In genomic region chr2:74816540-74817331, GRCh38 we compare ENCODE assay signal across 9 cellular contexts. TPM values are rescaled to one million over a fixed set of nuclear protein-coding genes. Genes with fewer than 3 reads are reported as not detected.
DNase-seq lines count a peak whose midpoint lies in the region; ATAC-seq and TF ChIP-seq lines count a peak whose summit lies in the region.
"Had no signal": no experiment of that assay in that cellular context is flagged by ENCODE, and none has a peak within 500 bp of the region (broad histone marks: within the 10 kb centered on the region; RNA-seq: fewer than 3 reads in every experiment).

No MANE protein-coding gene starts in this region.

- H3K79me1 ChIP-seq in IMR-90 (ENCODE audit: low read depth in 1 of 2, low read length in 2 of 2): no peaks in the 10 kb centered on the region

- H2BK120ac ChIP-seq in IMR-90 (ENCODE audit: low read depth, low read length): no peak overlapping the region

- peaks cover 16% of the 10 kb centered on the region for H3K27me3 Mint-ChIP-seq in mesothelial cell of epicardium (ENCODE audit: low read depth)

- DNase-seq in COLO668 (lab: John Stamatoyannopoulos, UW; ENCODE audit: unreplicated experiment) (peak; percentile 52), IMR-90 (no peak), SK-N-SH (peak; percentile 61), mesothelial cell of epicardium (ENCODE audit: low spot score in 2 of 2, unreplicated experiment in 2 of 2) (no peak), foreskin melanocyte (no peak), nucleus accumbens (lab: John Stamatoyannopoulos, UW) (no peak)
- DNase-seq in stimulated activated CD8-positive, alpha-beta memory T cell treated with anti-CD3 and anti-CD28 coated beads, Interleukin-4, amount 100 ng/mL, for 48 hours: no peak

- H4K8ac ChIP-seq in IMR-90 (ENCODE audit: low read depth in 2 of 2, low read length in 2 of 2): no peak overlapping the region

- peak overlapping the region; percentile 46 for H2AFZ ChIP-seq in IMR-90 (replicated peaks; ENCODE audit: low read length, poor library complexity)
- H2AFZ ChIP-seq in SK-N-SH (ENCODE audit: low read depth): no peak overlapping the region

- H3K36me3 ChIP-seq in IMR-90 (ENCODE audit: control insufficient read depth, insufficient read depth, low read length) (no peaks in the 10 kb centered on the region), SK-N-SH (replicated peaks in 1 of 2; ENCODE audit: control insufficient read depth in 1 of 2, insufficient read depth in 2 of 2, low read length in 1 of 2) (no peaks in the 10 kb centered on the region)

- TF ChIP-seq EP300 in SK-N-SH (IDR thresholded peaks at IDR 0.05; ENCODE audit: borderline replicate concordance in 1 of 2, low read depth in 1 of 2, low read length in 1 of 2): peak in 1 of 2 experiments; percentile 60; a peak in 2 of 4 replicates

- H3K18ac ChIP-seq in IMR-90 (ENCODE audit: low read depth, low read length): no peak overlapping the region

- H2BK20ac ChIP-seq in IMR-90 (ENCODE audit: low read depth, low read length): no peak overlapping the region

- no peak overlapping the region for H4K5ac ChIP-seq in IMR-90 (ENCODE audit: low read depth, low read length)

- H3K14ac ChIP-seq in IMR-90 (replicated peaks; ENCODE audit: low read depth, low read length): no peak overlapping the region

- POLR2A ChIA-PET in IMR-90 (lab: Charles Lee; ENCODE audit: unreplicated experiment) (no interaction called here), SK-N-SH (lab: Yijun Ruan, JAX) (interaction anchor here (1.0 to 1.9 kb wide), 8 partner anchors 8 to 101 kb away, joined by 3 to 13 read pairs (median 4); partner anchors contain the start of gene HK2)

- no peak overlapping the region for H2AK9ac ChIP-seq in IMR-90 (replicated peaks; ENCODE audit: low read depth, low read length, poor library complexity)

- H3K56ac ChIP-seq in IMR-90 (ENCODE audit: extremely low read depth, insufficient read depth, low read length): no peak overlapping the region

- no TSS peak for BruUV-seq in IMR-90 (replicated peaks; lab: Mats Ljungman, UMichigan)

- TF ChIP-seq RAD21 in IMR-90 (IDR thresholded peaks at IDR 0.05; ENCODE audit: low read length): no peak
- TF ChIP-seq RAD21 in SK-N-SH (IDR thresholded peaks at IDR 0.05; ENCODE audit: low read length): no peak; the same call in 1 of the 2 replicates

- TF ChIP-seq POLR2A in IMR-90 (IDR thresholded peaks at IDR 0.05; ENCODE audit: low read depth, low read length): no peak

- dilution Hi-C loops in IMR-90 (cut with HindIII; ENCODE audit: low sequenced_read_pairs, unreplicated experiment): no loop called here

- H3K9ac ChIP-seq in IMR-90 (ENCODE audit: low read depth, low read length) (no peak overlapping the region), SK-N-SH (no peak overlapping the region)

- no peak overlapping the region for H2AK5ac ChIP-seq in IMR-90 (ENCODE audit: low read depth, low read length)

- WGBS in IMR-90 (ENCODE audit: extremely low coverage in 2 of 2, insufficient read length in 1 of 2), 2 experiments: 0% methylated on average over 1 of the region's 7 CpGs; no CpG with 5 or more reads in 1 of the 2 experiments
- WGBS in SK-N-SH (ENCODE audit: low lambda C conversion rate): 30% methylated on average over 7 of the region's 7 CpGs

- H3K27me3 ChIP-seq in IMR-90 (ENCODE audit: control insufficient read depth, insufficient read depth, low read length): peaks cover 30% of the 10 kb centered on the region
- peaks cover 10% of the 10 kb centered on the region; the same call in 1 of the 2 replicates for H3K27me3 ChIP-seq in SK-N-SH (ENCODE audit: insufficient read depth)

- peaks cover 2% of the 10 kb centered on the region; the same call in 1 of the 2 replicates for H3K4me1 ChIP-seq in IMR-90 (ENCODE audit: control insufficient read depth, insufficient read depth, low read length)
- peaks cover 0 to 16% of the 10 kb centered on the region in 2 experiments; a peak in 2 of 4 replicates for H3K4me1 ChIP-seq in SK-N-SH (ENCODE audit: control insufficient read depth in 1 of 2, insufficient read depth in 2 of 2, low read depth in 1 of 2, low read length in 1 of 2)

- no peaks in the 10 kb centered on the region for H3K9me2 ChIP-seq in SK-N-SH

- no peak overlapping the region for H2BK5ac ChIP-seq in IMR-90 (ENCODE audit: low read depth, low read length, poor library complexity, severe bottlenecking)

- ATAC-seq in IMR-90 (ENCODE audit: low read depth): peak; percentile 29; the same call in 1 of the 2 replicates
- no peak for ATAC-seq in HG02938 (IDR thresholded peaks at IDR 0.05; ENCODE audit: unreplicated experiment)

- no peak overlapping the region for H4K91ac ChIP-seq in IMR-90 (ENCODE audit: insufficient read depth, low read depth, low read length)

- no peak overlapping the region for H3K4me2 ChIP-seq in IMR-90 (ENCODE audit: low read depth, low read length)
- no peak overlapping the region for H3K4me2 ChIP-seq in SK-N-SH

- peak overlapping the region; percentile 68 for H3K27ac Mint-ChIP-seq in mesothelial cell of epicardium

- no peak overlapping the region for H3K4me3 ChIP-seq in IMR-90 (ENCODE audit: insufficient read depth, low read depth, low read length)
- no peak overlapping the region; a peak in 1 of 4 replicates for H3K4me3 ChIP-seq in SK-N-SH (ENCODE audit: low read depth in 2 of 2, low read length in 1 of 2)
- H3K4me3 ChIP-seq: SK-N-MC had no signal

- H3F3A ChIP-seq in SK-N-SH (replicated peaks; ENCODE audit: insufficient read depth): no peaks in the 10 kb centered on the region

- in situ Hi-C loops in IMR-90 (cut with MboI; ENCODE audit: low sequenced_read_pairs): no loop called here

- no peaks in the 10 kb centered on the region for H4K20me1 ChIP-seq in IMR-90 (ENCODE audit: insufficient read depth, low read length)
- no peaks in the 10 kb centered on the region for H4K20me1 ChIP-seq in SK-N-SH (ENCODE audit: insufficient read depth)

- H2BK15ac ChIP-seq in IMR-90 (ENCODE audit: low read depth, low read length): no peak overlapping the region

- H3K79me2 ChIP-seq in SK-N-SH (ENCODE audit: insufficient read depth): no peaks in the 10 kb centered on the region

- H3K4me1 Mint-ChIP-seq in mesothelial cell of epicardium: peaks cover 9% of the 10 kb centered on the region

- H3K4me3 Mint-ChIP-seq in mesothelial cell of epicardium: no peak overlapping the region

- H3K23ac ChIP-seq in IMR-90 (ENCODE audit: low read depth, low read length): no peak overlapping the region

- no peaks in the 10 kb centered on the region for H3K36me3 Mint-ChIP-seq in mesothelial cell of epicardium

- intact Hi-C loops in IMR-90 (cut with micrococcal nuclease): no loop called here

- CTCF ChIA-PET in IMR-90 (lab: Yijun Ruan, JAX) (no interaction called here), SK-N-SH (lab: Yijun Ruan, JAX) (interaction anchor here (0.7 to 1.7 kb wide), 5 partner anchors 13 to 102 kb away, joined by 3 to 9 read pairs (median 3); partner anchors contain the start of gene HK2)

- no peaks in the 10 kb centered on the region for H3K9me1 ChIP-seq in IMR-90 (ENCODE audit: insufficient read depth, low read length)

- no peaks in the 10 kb centered on the region for H3K9me3 Mint-ChIP-seq in mesothelial cell of epicardium

- H3K27ac ChIP-seq in IMR-90 (ENCODE audit: insufficient read depth, low read length) (no peak overlapping the region), SK-N-SH (ENCODE audit: low read depth in 2 of 2, low read length in 1 of 2) (peak overlapping the region in 1 of 2 experiments; percentile 95; a peak in 2 of 4 replicates)
- H3K27ac ChIP-seq: SK-N-MC had no signal

- H3K4ac ChIP-seq in IMR-90 (ENCODE audit: low read depth, low read length): no peak overlapping the region

- H3K9me3 ChIP-seq in IMR-90 (ENCODE audit: control insufficient read depth, insufficient read depth, low read length) (no peaks in the 10 kb centered on the region), SK-N-SH (no peaks in the 10 kb centered on the region)

- TF ChIP-seq CTCF in IMR-90 (conservative IDR thresholded peaks at IDR 0.05; ENCODE audit: low read depth, low read length): no peak
- TF ChIP-seq CTCF in SK-N-SH (IDR thresholded peaks at IDR 0.05): no peak
- TF ChIP-seq CTCF in mesothelial cell of epicardium (IDR thresholded peaks at IDR 0.05; ENCODE audit: unreplicated experiment): no peak

TF ChIP-seq in IMR-90, 13 proteins besides CTCF, POLR2A, EP300 and RAD21 (continues in another document):
- no peak for TF ChIP-seq CHD1 (IDR thresholded peaks at IDR 0.05; ENCODE audit: low read depth, low read length)
- TF ChIP-seq MAFK (IDR thresholded peaks at IDR 0.05; ENCODE audit: low read depth, low read length): no peak
- no peak for TF ChIP-seq NFE2L2 (IDR thresholded peaks at IDR 0.05; ENCODE audit: low read depth, low read length)
- TF ChIP-seq MXI1 (IDR thresholded peaks at IDR 0.05; ENCODE audit: borderline replicate concordance, low read depth, low read length): no peak
- TF ChIP-seq RCOR1 (IDR thresholded peaks at IDR 0.05; ENCODE audit: insufficient replicate concordance, low read length): no peak
- no peak for TF ChIP-seq SMC3 (IDR thresholded peaks at IDR 0.05; ENCODE audit: low read depth, low read length)
- TF ChIP-seq MAZ (IDR thresholded peaks at IDR 0.05; ENCODE audit: borderline replicate concordance, low read depth, low read length): no peak
- no peak for TF ChIP-seq CEBPB (IDR thresholded peaks at IDR 0.05; ENCODE audit: low read depth, low read length)

TF ChIP-seq in SK-N-SH, 30 proteins besides CTCF, POLR2A, EP300 and RAD21 (continues in another document):
- TF ChIP-seq, protein P1, sequence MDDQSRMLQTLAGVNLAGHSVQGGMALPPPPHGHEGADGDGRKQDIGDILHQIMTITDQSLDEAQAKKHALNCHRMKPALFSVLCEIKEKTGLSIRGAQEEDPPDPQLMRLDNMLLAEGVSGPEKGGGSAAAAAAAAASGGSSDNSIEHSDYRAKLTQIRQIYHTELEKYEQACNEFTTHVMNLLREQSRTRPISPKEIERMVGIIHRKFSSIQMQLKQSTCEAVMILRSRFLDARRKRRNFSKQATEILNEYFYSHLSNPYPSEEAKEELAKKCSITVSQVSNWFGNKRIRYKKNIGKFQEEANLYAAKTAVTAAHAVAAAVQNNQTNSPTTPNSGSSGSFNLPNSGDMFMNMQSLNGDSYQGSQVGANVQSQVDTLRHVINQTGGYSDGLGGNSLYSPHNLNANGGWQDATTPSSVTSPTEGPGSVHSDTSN (IDR thresholded peaks at IDR 0.05): no peak
- TF ChIP-seq GATA2 (CRISPR knock-in tag; IDR thresholded peaks at IDR 0.05): peak; percentile 86

RNA-seq across cellular contexts. Expression of gene HK2, which starts 17.2 kb away (rescaled TPM):
- 17.4 and 17.8 TPM in 2 replicates for total RNA-seq in IMR-90 (2012; rRNA removed)
- 18.7 and 20.9 TPM in 2 replicates for polyA plus RNA-seq in IMR-90 (2012; rRNA removed)
- 13.3 and 14.0 TPM in 2 replicates for polyA plus RNA-seq in IMR-90 (2012; cell fraction: cytosol; rRNA removed)
- polyA plus RNA-seq in IMR-90 (2012; cell fraction: nucleus; rRNA removed; ENCODE audit: low replicate concordance): 17.6 and 26.9 TPM in 2 replicates
- 13.5 and 15.1 TPM in 2 replicates for polyA plus RNA-seq in SK-N-SH (2012; rRNA removed)
- polyA plus RNA-seq in SK-N-SH (2012; cell fraction: cytosol; rRNA removed): 11.1 and 12.9 TPM in 2 replicates
- 11.8 and 13.6 TPM in 2 replicates for polyA plus RNA-seq in SK-N-SH (2012; cell fraction: nucleus; rRNA removed)
- total RNA-seq in mesothelial cell of epicardium: 16.6 to 17.7 TPM (median 16.9 TPM) in 3 replicates

Comparison
In these comparisons a context has a peak if more than half of its experiments do, and no peak if none do; other contexts are left out.
1. DNase-seq: peak in COLO668 (single experiment) and SK-N-SH (single experiment); none in IMR-90 (single experiment), mesothelial cell of epicardium (0 of 2), foreskin melanocyte (single experiment), stimulated activated CD8-positive, alpha-beta memory T cell treated with anti-CD3 and anti-CD28 coated beads, Interleukin-4, amount 100 ng/mL, for 48 hours (single experiment) and nucleus accumbens (0 of 56).